Comparison of ENCODE assay signal across 27 cellular contexts in genomic region chr10:50472914-50473313, GRCh38.
"Had no signal": no experiment of that assay in that cellular context is flagged by ENCODE, and none has a peak within 500 bp of the region (broad histone marks: within the 10 kb centered on the region; RNA-seq: fewer than 3 reads in every experiment).

No MANE protein-coding gene starts in this region.

- H3K4me2 ChIP-seq: SK-N-SH had no signal

- H3K9me2 ChIP-seq: SK-N-SH had no signal

- H3K27me3 ChIP-seq: breast epithelium, Peyer's patch, SJCRH30 had no signal

- H3K4me3 ChIP-seq: breast epithelium, Peyer's patch, SJCRH30 had no signal

- H3K27me3 Mint-ChIP-seq: activated CD4-positive, alpha-beta T cell treated with anti-CD3 and anti-CD28 coated beads for 36 hours; activated CD8-positive, alpha-beta T cell treated with anti-CD3 and anti-CD28 coated beads for 36 hours; activated naive CD4-positive, alpha-beta T cell treated with anti-CD3 and anti-CD28 coated beads, Interleukin-2, amount 10 ng/mL, durations not matched to agents 7 days and 5 days had no signal

- H3K36me3 ChIP-seq: breast epithelium, Peyer's patch, SJCRH30, WERI-Rb-1 had no signal

- DNase-seq: activated CD4-positive, alpha-beta T cell treated with anti-CD3 and anti-CD28 coated beads for 36 hours; activated CD4-positive, alpha-beta T cell treated with anti-CD3 and anti-CD28 coated beads, Interleukin-2, amount 50 U/mL, for 1 hour; activated CD8-positive, alpha-beta memory T cell treated with anti-CD3 and anti-CD28 coated beads, Interleukin-2, amount 50 U/mL, for 4 hours; activated CD8-positive, alpha-beta T cell treated with anti-CD3 and anti-CD28 coated beads for 36 hours; activated gamma-delta T cell treated with Interleukin-2 at 50 U/mL for 16 hours; activated naive CD4-positive, alpha-beta T cell treated with anti-CD3 and anti-CD28 coated beads, Interleukin-2, amount 10 ng/mL, durations not matched to agents 7 days and 5 days; activated T-cell treated with anti-CD3 and anti-CD28 coated beads, Interleukin-2, amount 50 U/mL, for 72 hours; aorta; caudate nucleus; cortex of kidney; NCI-H1092; NCI-H1417; NCI-H1930; NCI-H2171; NCI-H2227 treated with DMSO at 0.1 percent for 48 hours; NCI-H446 treated with DMSO at 0.1 percent for 48 hours; NCI-H524 treated with DMSO at 0.1 percent for 48 hours; NCI-H748 treated with DMSO at 0.1 percent for 48 hours; Peyer's patch; Right ventricle myocardium superior; SJCRH30; SK-N-SH; SW 1271; WERI-Rb-1 had no signal

- H3K4me1 ChIP-seq: breast epithelium, SJCRH30 had no signal

- H3K9me3 ChIP-seq: breast epithelium, Peyer's patch, SJCRH30, SK-N-SH had no signal

- H3K4me3 Mint-ChIP-seq: activated CD4-positive, alpha-beta T cell treated with anti-CD3 and anti-CD28 coated beads for 36 hours; activated CD8-positive, alpha-beta T cell treated with anti-CD3 and anti-CD28 coated beads for 36 hours; activated naive CD4-positive, alpha-beta T cell treated with anti-CD3 and anti-CD28 coated beads, Interleukin-2, amount 10 ng/mL, durations not matched to agents 7 days and 5 days; activated T-cell treated with anti-CD3 and anti-CD28 coated beads, Interleukin-2, amount 50 U/mL, for 72 hours had no signal

- H3K27ac Mint-ChIP-seq: activated CD4-positive, alpha-beta T cell treated with anti-CD3 and anti-CD28 coated beads for 36 hours; activated CD8-positive, alpha-beta T cell treated with anti-CD3 and anti-CD28 coated beads for 36 hours; activated naive CD4-positive, alpha-beta T cell treated with anti-CD3 and anti-CD28 coated beads, Interleukin-2, amount 10 ng/mL, durations not matched to agents 7 days and 5 days; activated T-cell treated with anti-CD3 and anti-CD28 coated beads, Interleukin-2, amount 50 U/mL, for 72 hours; activated T-helper 2 cell treated with anti-CD3 and anti-CD28 coated beads, Interferon-gamma antibody, Interleukin-2, Interleukin-4, amounts not matched to agents 10 μg/mL and 5 μg/mL and 100 μg/mL, durations not matched to agents 14 hours and 24 hours and 36 hours had no signal

- H3K27ac ChIP-seq: breast epithelium, Peyer's patch, RWPE1, SJCRH30, WERI-Rb-1 had no signal

- H3K9ac ChIP-seq: SK-N-SH had no signal

- ATAC-seq: activated CD4-positive, alpha-beta T cell treated with anti-CD3 and anti-CD28 coated beads for 36 hours; activated CD8-positive, alpha-beta T cell treated with anti-CD3 and anti-CD28 coated beads for 36 hours; activated T-cell treated with anti-CD3 and anti-CD28 coated beads, Interleukin-2, amount 50 U/mL, for 72 hours had no signal
